ENCODE assay signal across 21 cellular contexts in the genomic region with DNA sequence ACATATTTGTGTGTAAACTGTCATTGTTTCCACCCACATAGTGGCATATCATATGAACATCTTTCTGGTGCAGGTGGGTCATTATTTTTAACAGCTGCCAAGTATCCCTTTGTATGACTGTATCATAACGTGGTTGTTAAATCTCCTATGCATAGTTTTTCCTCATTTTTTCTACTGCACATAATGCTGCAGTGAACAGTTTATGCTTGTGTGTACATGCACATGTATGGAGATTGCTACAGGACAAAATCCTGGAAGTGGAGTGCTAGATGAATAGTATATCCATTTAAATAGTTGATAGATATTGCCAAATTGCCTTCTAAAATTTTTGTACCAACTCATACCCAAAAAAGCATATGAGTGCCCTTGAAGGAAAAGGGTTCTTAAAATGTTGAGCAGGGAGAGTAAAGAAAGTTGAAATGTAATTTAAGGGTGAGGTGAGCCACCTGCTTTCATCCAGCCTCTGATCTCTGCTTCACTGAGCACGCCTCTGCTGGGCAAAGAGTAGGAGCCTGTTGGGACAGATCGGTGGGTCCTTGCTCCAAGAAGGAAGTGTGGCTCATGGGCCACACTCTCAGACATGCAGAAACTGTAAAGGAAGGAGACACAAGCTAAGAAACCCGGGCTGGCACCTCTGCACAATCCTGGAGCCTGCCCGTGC. TPM values are rescaled to one million over a fixed set of nuclear protein-coding genes. Genes with fewer than 3 reads are reported as not detected.
DNase-seq lines count a peak whose midpoint lies in the region; ATAC-seq and TF ChIP-seq lines count a peak whose summit lies in the region.
"Had no signal": no experiment of that assay in that cellular context is flagged by ENCODE, and none has a peak within 500 bp of the region (broad histone marks: within the 10 kb centered on the region; RNA-seq: fewer than 3 reads in every experiment).

No MANE protein-coding gene starts in this region.

- ATAC-seq in foreskin keratinocyte (peak; percentile 33), HG03354 (IDR thresholded peaks at IDR 0.05; ENCODE audit: poor library complexity, severe bottlenecking, unreplicated experiment) (no peak), HG03521 (IDR thresholded peaks at IDR 0.05; ENCODE audit: unreplicated experiment) (no peak), GM21717 (IDR thresholded peaks at IDR 0.05; ENCODE audit: unreplicated experiment) (no peak)
- ATAC-seq: GM12878 had no signal

- no peak for TF ChIP-seq CTCF in ascending aorta (IDR thresholded peaks at IDR 0.05)
- no peak for TF ChIP-seq CTCF in foreskin keratinocyte (conservative IDR thresholded peaks at IDR 0.05)

- H3K9me3 ChIP-seq in ascending aorta, result no peaks in the 10 kb centered on the region

- H3K4me1 ChIP-seq in ascending aorta (no peaks in the 10 kb centered on the region), foreskin keratinocyte (no peaks in the 10 kb centered on the region)

- intact Hi-C loops in ascending aorta (cut with DNase I), result no loop called here

- H3K27me3 ChIP-seq in ascending aorta (no peaks in the 10 kb centered on the region), foreskin keratinocyte (no peaks in the 10 kb centered on the region)

- H3K36me3 ChIP-seq in ascending aorta, result peaks cover 0 to 16% of the 10 kb centered on the region in 2 donors

- H3K27ac ChIP-seq in ascending aorta (peak overlapping the region; percentile 65 to 67), foreskin keratinocyte (no peak overlapping the region), skin epidermis (peak overlapping the region in 18 of 21 experiments; percentile 2 to 81 (median 44))
- H3K27ac ChIP-seq: 22Rv1, PC-9 had no signal

- H3K4me3 ChIP-seq in ascending aorta, result peak overlapping the region; percentile 6 to 22
- H3K4me3 ChIP-seq in skin epidermis, result no peak overlapping the region
- H3K4me3 ChIP-seq: GM12878, PC-9 had no signal

- peak; percentile 40 for DNase-seq in DMS79 treated with DMSO at 0.1 percent for 48 hours (lab: John Stamatoyannopoulos, UW)
- no peak for DNase-seq in DMS79 (lab: John Stamatoyannopoulos, UW)
- DNase-seq in ascending aorta (ENCODE audit: low spot score in 2 of 2), result no peak
- DNase-seq in foreskin keratinocyte, result peak in 1 of 2 donors; percentile 29
- DNase-seq: AML-193, COR-L47, DMS 273 treated with DMSO at 0.1 percent for 48 hours, EL, KG1, NCI-H1417, NCI-H187, NCI-H2107, NCI-H2227 treated with DMSO at 0.1 percent for 48 hours, NCI-H510A treated with DMSO at 0.1 percent for 48 hours, PC-9 had no signal

RNA-seq across cellular contexts. Expression of gene HLF, which starts 55.3 kb away (rescaled TPM):
- total RNA-seq in ascending aorta, result 11.3 TPM
- 0.04 TPM in 1 of 2 replicates, not detected in the other for total RNA-seq in foreskin keratinocyte
- not detected in 2 replicates for polyA plus RNA-seq in foreskin keratinocyte
- total RNA-seq: PC-9 had no signal

Comparison
In these comparisons a context has a peak if more than half of its experiments do, and no peak if none do; other contexts are left out.
1. H3K4me3 ChIP-seq: peak in ascending aorta (2 of 2); none in skin epidermis (0 of 7).
2. RNA of gene HLF, which starts 55.3 kb away (total RNA-seq): 11.3 TPM in ascending aorta (single experiment); 0.04 TPM in foreskin keratinocyte; every median in the first group is over 10 times any median in the second.